In genomic region chr6:336159-337114, GRCh38 we compare ENCODE assay signal across 9 cellular contexts.
A peak's percentile ranks its signal among the peaks of the same experiment; 100 is the strongest.
DNase-seq lines count a peak whose midpoint lies in the region; ATAC-seq lines count a peak whose summit lies in the region.
"Had no signal": no experiment of that assay in that cellular context is flagged by ENCODE, and none has a peak within 500 bp of the region (broad histone marks: within the 10 kb centered on the region; RNA-seq: fewer than 3 reads in every experiment).

No MANE protein-coding gene starts in this region.

- peak overlapping the region; percentile 2; the same call in 1 of the 2 replicates for H3K4me3 ChIP-seq in GM08714 (ENCODE audit: low read length)
- no peak overlapping the region for H3K4me3 ChIP-seq in HAP-1

- ATAC-seq in GM19397 (IDR thresholded peaks at IDR 0.05; ENCODE audit: unreplicated experiment): peak; percentile 30
- peak; percentile 36 for ATAC-seq in HG03196 (IDR thresholded peaks at IDR 0.05; ENCODE audit: unreplicated experiment)

- peaks cover 6% of the 10 kb centered on the region for H3K9me3 ChIP-seq in HAP-1

- in situ Hi-C loops in HAP-1 (cut with MboI; ENCODE audit: low sequenced_read_pairs): no loop called here

- H3K36me3 ChIP-seq in HAP-1 (replicated peaks): no peaks in the 10 kb centered on the region

- no peaks in the 10 kb centered on the region for H3K27me3 ChIP-seq in HAP-1 (ENCODE audit: low read depth)

- DNase-seq in globus pallidus (ENCODE audit: low spot score): peak; percentile 39
- DNase-seq in NCI-H2029 treated with DMSO at 0.1 percent for 48 hours (lab: John Stamatoyannopoulos, UW): no peak
- DNase-seq in DMS114 treated with DMSO at 0.1 percent for 48 hours (lab: John Stamatoyannopoulos, UW; ENCODE audit: unreplicated experiment): no peak
- DNase-seq in HAP-1 (ENCODE audit: low spot score in 2 of 2): no peak
- no peak for DNase-seq in SIG-M5 treated with dmso at 0.1 percent for 504 hours (lab: John Stamatoyannopoulos, UW; ENCODE audit: unreplicated experiment)
- DNase-seq: DND-41 had no signal

- no peaks in the 10 kb centered on the region for H3K4me1 ChIP-seq in HAP-1
